Comparison of ENCODE assay signal across 1 cellular context in the genomic region with DNA sequence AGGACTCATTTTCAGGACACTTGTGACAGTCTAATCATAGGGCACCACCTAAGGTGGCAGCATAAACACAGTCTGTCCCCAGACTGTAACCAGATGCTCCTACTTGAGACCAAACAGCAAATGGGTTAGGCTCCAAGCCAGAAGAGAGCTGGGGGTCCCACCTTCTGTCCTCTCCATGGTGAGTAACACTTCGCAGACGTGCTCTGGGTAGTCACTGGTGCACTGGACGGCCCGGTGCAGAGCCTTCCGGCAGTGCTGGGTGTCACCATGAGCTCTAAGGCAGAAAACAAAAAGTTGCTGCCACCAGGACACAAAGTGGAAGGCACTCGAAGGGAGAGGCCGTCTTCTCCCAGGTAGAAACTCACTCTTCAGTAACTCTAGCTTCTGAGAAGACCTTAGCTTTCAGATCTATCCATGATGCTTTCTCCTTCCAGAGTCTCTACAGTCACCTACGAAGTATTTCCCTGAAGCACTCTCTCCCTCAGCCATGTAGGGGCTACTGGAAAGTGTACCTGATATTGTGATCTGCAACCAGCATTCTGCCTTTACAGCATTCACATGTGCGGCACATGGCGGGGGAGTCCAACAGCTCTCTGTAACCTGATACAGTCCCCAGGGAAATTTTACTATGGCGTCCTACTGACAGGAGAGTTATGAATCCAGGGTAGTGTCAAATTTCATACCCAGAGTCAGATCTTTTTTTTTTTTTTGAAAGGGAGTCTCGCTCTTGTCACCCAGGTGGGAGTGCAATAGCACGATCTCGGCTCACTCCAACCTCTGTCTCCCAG.
TF ChIP-seq lines count a peak whose summit lies in the region.

No MANE protein-coding gene starts in this region.

TF ChIP-seq in K562, 482 proteins besides CTCF, POLR2A, EP300 and RAD21 (continued from another document and continues in another):
- TF ChIP-seq, protein P1, sequence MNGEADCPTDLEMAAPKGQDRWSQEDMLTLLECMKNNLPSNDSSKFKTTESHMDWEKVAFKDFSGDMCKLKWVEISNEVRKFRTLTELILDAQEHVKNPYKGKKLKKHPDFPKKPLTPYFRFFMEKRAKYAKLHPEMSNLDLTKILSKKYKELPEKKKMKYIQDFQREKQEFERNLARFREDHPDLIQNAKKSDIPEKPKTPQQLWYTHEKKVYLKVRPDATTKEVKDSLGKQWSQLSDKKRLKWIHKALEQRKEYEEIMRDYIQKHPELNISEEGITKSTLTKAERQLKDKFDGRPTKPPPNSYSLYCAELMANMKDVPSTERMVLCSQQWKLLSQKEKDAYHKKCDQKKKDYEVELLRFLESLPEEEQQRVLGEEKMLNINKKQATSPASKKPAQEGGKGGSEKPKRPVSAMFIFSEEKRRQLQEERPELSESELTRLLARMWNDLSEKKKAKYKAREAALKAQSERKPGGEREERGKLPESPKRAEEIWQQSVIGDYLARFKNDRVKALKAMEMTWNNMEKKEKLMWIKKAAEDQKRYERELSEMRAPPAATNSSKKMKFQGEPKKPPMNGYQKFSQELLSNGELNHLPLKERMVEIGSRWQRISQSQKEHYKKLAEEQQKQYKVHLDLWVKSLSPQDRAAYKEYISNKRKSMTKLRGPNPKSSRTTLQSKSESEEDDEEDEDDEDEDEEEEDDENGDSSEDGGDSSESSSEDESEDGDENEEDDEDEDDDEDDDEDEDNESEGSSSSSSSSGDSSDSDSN (IDR thresholded peaks at IDR 0.05; ENCODE audit: borderline replicate concordance in 1 of 2, low read depth in 2 of 2, low read length in 2 of 2), result no peak
- TF ChIP-seq MXI1 (IDR thresholded peaks at IDR 0.05; ENCODE audit: low read depth, low read length), result peak; percentile 48; the same call in 1 of the 2 replicates
- no peak for TF ChIP-seq HDAC6 (IDR thresholded peaks at IDR 0.05; ENCODE audit: low read depth, low read length)
- TF ChIP-seq KAT7 (CRISPR knock-in tag; IDR thresholded peaks at IDR 0.05; ENCODE audit: borderline replicate concordance), result no peak
- TF ChIP-seq ZNF12 (CRISPR knock-in tag; IDR thresholded peaks at IDR 0.05), result no peak
- 0 out of 2 replicates have a peak, but pooled peaks have one; percentile 22 for TF ChIP-seq POLR2AphosphoS5 (IDR thresholded peaks at IDR 0.05; ENCODE audit: control insufficient read depth, insufficient read depth, low read depth, low read length)
- no peak for TF ChIP-seq HNRNPLL (IDR thresholded peaks at IDR 0.05; ENCODE audit: low read depth, low read length, poor library complexity, severe bottlenecking)
- TF ChIP-seq SNRNP70 (optimal IDR thresholded peaks at IDR 0.05; ENCODE audit: low read depth, low read length), result no peak
- peak in 1 of 2 experiments; percentile 49; a peak in 1 of 4 replicates for TF ChIP-seq SIN3A (IDR thresholded peaks at IDR 0.05; ENCODE audit: borderline replicate concordance in 2 of 2, control insufficient read depth in 1 of 2, low read depth in 2 of 2, low read length in 2 of 2)
- TF ChIP-seq, protein P2, sequence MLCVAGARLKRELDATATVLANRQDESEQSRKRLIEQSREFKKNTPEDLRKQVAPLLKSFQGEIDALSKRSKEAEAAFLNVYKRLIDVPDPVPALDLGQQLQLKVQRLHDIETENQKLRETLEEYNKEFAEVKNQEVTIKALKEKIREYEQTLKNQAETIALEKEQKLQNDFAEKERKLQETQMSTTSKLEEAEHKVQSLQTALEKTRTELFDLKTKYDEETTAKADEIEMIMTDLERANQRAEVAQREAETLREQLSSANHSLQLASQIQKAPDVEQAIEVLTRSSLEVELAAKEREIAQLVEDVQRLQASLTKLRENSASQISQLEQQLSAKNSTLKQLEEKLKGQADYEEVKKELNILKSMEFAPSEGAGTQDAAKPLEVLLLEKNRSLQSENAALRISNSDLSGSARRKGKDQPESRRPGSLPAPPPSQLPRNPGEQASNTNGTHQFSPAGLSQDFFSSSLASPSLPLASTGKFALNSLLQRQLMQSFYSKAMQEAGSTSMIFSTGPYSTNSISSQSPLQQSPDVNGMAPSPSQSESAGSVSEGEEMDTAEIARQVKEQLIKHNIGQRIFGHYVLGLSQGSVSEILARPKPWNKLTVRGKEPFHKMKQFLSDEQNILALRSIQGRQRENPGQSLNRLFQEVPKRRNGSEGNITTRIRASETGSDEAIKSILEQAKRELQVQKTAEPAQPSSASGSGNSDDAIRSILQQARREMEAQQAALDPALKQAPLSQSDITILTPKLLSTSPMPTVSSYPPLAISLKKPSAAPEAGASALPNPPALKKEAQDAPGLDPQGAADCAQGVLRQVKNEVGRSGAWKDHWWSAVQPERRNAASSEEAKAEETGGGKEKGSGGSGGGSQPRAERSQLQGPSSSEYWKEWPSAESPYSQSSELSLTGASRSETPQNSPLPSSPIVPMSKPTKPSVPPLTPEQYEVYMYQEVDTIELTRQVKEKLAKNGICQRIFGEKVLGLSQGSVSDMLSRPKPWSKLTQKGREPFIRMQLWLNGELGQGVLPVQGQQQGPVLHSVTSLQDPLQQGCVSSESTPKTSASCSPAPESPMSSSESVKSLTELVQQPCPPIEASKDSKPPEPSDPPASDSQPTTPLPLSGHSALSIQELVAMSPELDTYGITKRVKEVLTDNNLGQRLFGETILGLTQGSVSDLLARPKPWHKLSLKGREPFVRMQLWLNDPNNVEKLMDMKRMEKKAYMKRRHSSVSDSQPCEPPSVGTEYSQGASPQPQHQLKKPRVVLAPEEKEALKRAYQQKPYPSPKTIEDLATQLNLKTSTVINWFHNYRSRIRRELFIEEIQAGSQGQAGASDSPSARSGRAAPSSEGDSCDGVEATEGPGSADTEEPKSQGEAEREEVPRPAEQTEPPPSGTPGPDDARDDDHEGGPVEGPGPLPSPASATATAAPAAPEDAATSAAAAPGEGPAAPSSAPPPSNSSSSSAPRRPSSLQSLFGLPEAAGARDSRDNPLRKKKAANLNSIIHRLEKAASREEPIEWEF (CRISPR knock-in tag; IDR thresholded peaks at IDR 0.05), result no peak
- peak; percentile 93 for TF ChIP-seq MEIS2 (IDR thresholded peaks at IDR 0.05; ENCODE audit: partially characterized antibody)
- TF ChIP-seq TSC22D4 (tag; IDR thresholded peaks at IDR 0.05), result no peak
- TF ChIP-seq, protein P3, sequence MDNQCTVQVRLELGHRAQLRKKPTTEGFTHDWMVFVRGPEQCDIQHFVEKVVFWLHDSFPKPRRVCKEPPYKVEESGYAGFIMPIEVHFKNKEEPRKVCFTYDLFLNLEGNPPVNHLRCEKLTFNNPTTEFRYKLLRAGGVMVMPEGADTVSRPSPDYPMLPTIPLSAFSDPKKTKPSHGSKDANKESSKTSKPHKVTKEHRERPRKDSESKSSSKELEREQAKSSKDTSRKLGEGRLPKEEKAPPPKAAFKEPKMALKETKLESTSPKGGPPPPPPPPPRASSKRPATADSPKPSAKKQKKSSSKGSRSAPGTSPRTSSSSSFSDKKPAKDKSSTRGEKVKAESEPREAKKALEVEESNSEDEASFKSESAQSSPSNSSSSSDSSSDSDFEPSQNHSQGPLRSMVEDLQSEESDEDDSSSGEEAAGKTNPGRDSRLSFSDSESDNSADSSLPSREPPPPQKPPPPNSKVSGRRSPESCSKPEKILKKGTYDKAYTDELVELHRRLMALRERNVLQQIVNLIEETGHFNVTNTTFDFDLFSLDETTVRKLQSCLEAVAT (IDR thresholded peaks at IDR 0.05), result no peak
- TF ChIP-seq HMG20B (CRISPR knock-in tag; IDR thresholded peaks at IDR 0.05), result no peak
- no peak for TF ChIP-seq NR2C2 (CRISPR knock-in tag; IDR thresholded peaks at IDR 0.05)
- no peak for TF ChIP-seq NR2C2 (tag; IDR thresholded peaks at IDR 0.05)
- no peak for TF ChIP-seq ZNF431 (CRISPR knock-in tag; IDR thresholded peaks at IDR 0.05)
- no peak for TF ChIP-seq ZNF184 (CRISPR knock-in tag; IDR thresholded peaks at IDR 0.05)
- TF ChIP-seq, protein P4, sequence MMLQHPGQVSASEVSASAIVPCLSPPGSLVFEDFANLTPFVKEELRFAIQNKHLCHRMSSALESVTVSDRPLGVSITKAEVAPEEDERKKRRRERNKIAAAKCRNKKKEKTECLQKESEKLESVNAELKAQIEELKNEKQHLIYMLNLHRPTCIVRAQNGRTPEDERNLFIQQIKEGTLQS (IDR thresholded peaks at IDR 0.05), result no peak
- TF ChIP-seq, protein P4 (CRISPR knock-in tag; conservative IDR thresholded peaks at IDR 0.05), result no peak
- TF ChIP-seq ZNF655 (CRISPR knock-in tag; IDR thresholded peaks at IDR 0.05), result no peak
- TF ChIP-seq CBX2 (IDR thresholded peaks at IDR 0.05; ENCODE audit: insufficient read depth, low read length, poor library complexity, severe bottlenecking), result no peak
- no peak for TF ChIP-seq ZNF668 (CRISPR knock-in tag; IDR thresholded peaks at IDR 0.05)
- no peak for TF ChIP-seq HMG20A (CRISPR knock-in tag; conservative IDR thresholded peaks at IDR 0.05)
- no peak for TF ChIP-seq MTA3 (IDR thresholded peaks at IDR 0.05; ENCODE audit: borderline replicate concordance)
- peak in 1 of 2 experiments; percentile 36; a peak in 1 of 4 replicates for TF ChIP-seq NONO (IDR thresholded peaks at IDR 0.05; ENCODE audit: low read depth in 2 of 2, low read length in 1 of 2)
- 0 out of 4 replicates have a peak, but pooled peaks of 1 of the 2 experiments have one; percentile 46 for TF ChIP-seq HDAC1 (IDR thresholded peaks at IDR 0.05)
- no peak for TF ChIP-seq MCM2 (IDR thresholded peaks at IDR 0.05; ENCODE audit: low read depth)
- TF ChIP-seq MGA (IDR thresholded peaks at IDR 0.05), result peak; percentile 91
- TF ChIP-seq HNRNPUL1 (IDR thresholded peaks at IDR 0.05; ENCODE audit: low read length), result no peak
